In genomic region chr2:174149530-174149929, GRCh38 we compare ENCODE assay signal across 28 cellular contexts.
"Had no signal": no experiment of that assay in that cellular context is flagged by ENCODE, and none has a peak within 500 bp of the region (broad histone marks: within the 10 kb centered on the region; RNA-seq: fewer than 3 reads in every experiment).

No MANE protein-coding gene starts in this region.

- H3K9me3 Mint-ChIP-seq: dendritic cell treated with granulocyte-macrophage colony-stimulating factor and Interleukin-4, amounts not matched to agents 40 ng/mL and 50 ng/mL, for 4 days; effector memory CD8-positive, alpha-beta T cell; endodermal cell; mesothelial cell of epicardium; naive B cell had no signal

- H3K4me3 ChIP-seq: colonic mucosa, esophagus squamous epithelium, gastrocnemius medialis, heart right ventricle, left lung, lower lobe of right lung, mucosa of descending colon had no signal

- H3K4me3 Mint-ChIP-seq: dendritic cell treated with granulocyte-macrophage colony-stimulating factor and Interleukin-4, amounts not matched to agents 40 ng/mL and 50 ng/mL, for 4 days; effector memory CD8-positive, alpha-beta T cell; endodermal cell; mesothelial cell of epicardium; naive B cell had no signal

- H3K27me3 Mint-ChIP-seq: dendritic cell treated with granulocyte-macrophage colony-stimulating factor and Interleukin-4, amounts not matched to agents 40 ng/mL and 50 ng/mL, for 4 days; effector memory CD8-positive, alpha-beta T cell; naive B cell had no signal

- H3K9me3 ChIP-seq: colonic mucosa, esophagus squamous epithelium, gastrocnemius medialis, heart right ventricle, left lung, lower lobe of right lung, mucosa of descending colon had no signal

- H3K27ac Mint-ChIP-seq: dendritic cell treated with granulocyte-macrophage colony-stimulating factor and Interleukin-4, amounts not matched to agents 40 ng/mL and 50 ng/mL, for 4 days; effector memory CD8-positive, alpha-beta T cell; endodermal cell; mesothelial cell of epicardium; naive B cell had no signal

- H3K36me3 ChIP-seq: colonic mucosa, esophagus squamous epithelium, gastrocnemius medialis, heart right ventricle, left lung, lower lobe of right lung had no signal

- H3K27ac ChIP-seq: colonic mucosa, epithelial cell of prostate, esophagus squamous epithelium, gastrocnemius medialis, heart right ventricle, left lung, lower lobe of right lung had no signal

- H3K27me3 ChIP-seq: colonic mucosa, esophagus squamous epithelium, gastrocnemius medialis, heart right ventricle, left lung had no signal

- FAIRE-seq: endometrium, islet of Langerhans, keratinocyte had no signal

- H3K4me1 ChIP-seq: colonic mucosa, gastrocnemius medialis, left lung, lower lobe of right lung had no signal

- ATAC-seq: effector memory CD8-positive, alpha-beta T cell; esophagus mucosa; gastrocnemius medialis; heart right ventricle; left cardiac atrium; left lung; left ventricle myocardium superior; lower lobe of right lung; mucosa of descending colon had no signal

- DNase-seq: colonic mucosa; cortex of kidney; effector CD8-positive, alpha-beta T cell; effector memory CD8-positive, alpha-beta T cell; endodermal cell; erythroblast; esophagus squamous epithelium; foreskin fibroblast; foreskin melanocyte; gastrocnemius medialis; glutamatergic neuron; head of caudate nucleus; heart right ventricle; hippocampal formation; left cardiac atrium; left lung; left ventricle myocardium superior; lower lobe of right lung; mesenchymal stem cell; mucosa of descending colon; naive B cell had no signal
